Comparison of ENCODE assay signal across 16 cellular contexts in genomic region chr15:31811641-31812040, GRCh38. TPM values are rescaled to one million over a fixed set of nuclear protein-coding genes. Genes with fewer than 3 reads are reported as not detected.
A peak's percentile ranks its signal among the peaks of the same experiment; 100 is the strongest.
DNase-seq lines count a peak whose midpoint lies in the region; ATAC-seq and TF ChIP-seq lines count a peak whose summit lies in the region.
"Had no signal": no experiment of that assay in that cellular context is flagged by ENCODE, and none has a peak within 500 bp of the region (broad histone marks: within the 10 kb centered on the region; RNA-seq: fewer than 3 reads in every experiment).

No MANE protein-coding gene starts in this region.

- DNase-seq in G401 (ENCODE audit: low spot score) (peak; percentile 95), cerebellar nuclear complex (lab: John Stamatoyannopoulos, UW) (peak; percentile 72 to 95), gastrocnemius medialis (no peak), AG08396 (ENCODE audit: low spot score) (no peak), H7 (no peak), NCI-H446 (lab: John Stamatoyannopoulos, UW) (no peak)
- DNase-seq: CD8-positive, alpha-beta T cell; DND-41; GF-D8; GOT3; Karpas-422; MM.1S; NCI-H1105; NCI-H187; NCI-H748 treated with DMSO at 0.1 percent for 48 hours had no signal

- no peak for TF ChIP-seq CTCF in gastrocnemius medialis (IDR thresholded peaks at IDR 0.05 in 4 of 5, conservative IDR thresholded peaks at IDR 0.05 in 1 of 5)

- no peaks in the 10 kb centered on the region for H3K9me3 ChIP-seq in gastrocnemius medialis

- no peak for TF ChIP-seq POLR2A in gastrocnemius medialis (IDR thresholded peaks at IDR 0.05)

- in situ Hi-C loops in G401 (cut with HindIII; ENCODE audit: low sequenced_read_pairs) (no loop called here), gastrocnemius medialis (cut with MboI; ENCODE audit: low sequenced_read_pairs in 4 of 4) (no loop called here)

- intact Hi-C loops in gastrocnemius medialis (cut with DNase I; ENCODE audit: low total_unique reads): no loop called here

- H3K4me3 ChIP-seq in gastrocnemius medialis (no peak overlapping the region), H7 (ENCODE audit: insufficient read depth, low read depth, low read length) (no peak overlapping the region)

- H3K27ac ChIP-seq in layer of hippocampus (ENCODE audit: low read depth, low read length) (peak overlapping the region; percentile 95), gastrocnemius medialis (no peak overlapping the region)

- ATAC-seq in gastrocnemius medialis: peak; percentile 33 to 71
- ATAC-seq: CD8-positive, alpha-beta T cell had no signal

- no peaks in the 10 kb centered on the region for H3K36me3 ChIP-seq in gastrocnemius medialis
- no peaks in the 10 kb centered on the region for H3K36me3 ChIP-seq in H7 (replicated peaks; ENCODE audit: control insufficient read depth, insufficient read depth, low read length)

- H3K4me1 ChIP-seq in gastrocnemius medialis: no peaks in the 10 kb centered on the region

- H3K27me3 ChIP-seq in layer of hippocampus (ENCODE audit: control insufficient read depth, insufficient read depth, low read length) (no peaks in the 10 kb centered on the region), gastrocnemius medialis (no peaks in the 10 kb centered on the region), H7 (ENCODE audit: control insufficient read depth, insufficient read depth, low read length) (no peaks in the 10 kb centered on the region)

RNA-seq across cellular contexts. Expression of gene OTUD7A, which starts 58.8 kb away (rescaled TPM):
- 9.0 TPM in 1 of 2 replicates, not detected in the other for total RNA-seq in G401 (2014; rRNA removed; shearing (Covaris generic))
- total RNA-seq in gastrocnemius medialis: 1 to 10 TPM; 1.5 to 6.1 (median 5.8) TPM
- 0.41 and 1.2 TPM in 2 replicates for total RNA-seq in H7 (2014; rRNA removed; shearing (Covaris generic))

Comparison
In these comparisons a context has a peak if more than half of its experiments do, and no peak if none do; other contexts are left out.
1. DNase-seq: peak in G401 (single experiment) and cerebellar nuclear complex (2 of 2); none in gastrocnemius medialis (0 of 2), AG08396 (single experiment), H7 (single experiment) and NCI-H446 (0 of 2).